In the genomic region with DNA sequence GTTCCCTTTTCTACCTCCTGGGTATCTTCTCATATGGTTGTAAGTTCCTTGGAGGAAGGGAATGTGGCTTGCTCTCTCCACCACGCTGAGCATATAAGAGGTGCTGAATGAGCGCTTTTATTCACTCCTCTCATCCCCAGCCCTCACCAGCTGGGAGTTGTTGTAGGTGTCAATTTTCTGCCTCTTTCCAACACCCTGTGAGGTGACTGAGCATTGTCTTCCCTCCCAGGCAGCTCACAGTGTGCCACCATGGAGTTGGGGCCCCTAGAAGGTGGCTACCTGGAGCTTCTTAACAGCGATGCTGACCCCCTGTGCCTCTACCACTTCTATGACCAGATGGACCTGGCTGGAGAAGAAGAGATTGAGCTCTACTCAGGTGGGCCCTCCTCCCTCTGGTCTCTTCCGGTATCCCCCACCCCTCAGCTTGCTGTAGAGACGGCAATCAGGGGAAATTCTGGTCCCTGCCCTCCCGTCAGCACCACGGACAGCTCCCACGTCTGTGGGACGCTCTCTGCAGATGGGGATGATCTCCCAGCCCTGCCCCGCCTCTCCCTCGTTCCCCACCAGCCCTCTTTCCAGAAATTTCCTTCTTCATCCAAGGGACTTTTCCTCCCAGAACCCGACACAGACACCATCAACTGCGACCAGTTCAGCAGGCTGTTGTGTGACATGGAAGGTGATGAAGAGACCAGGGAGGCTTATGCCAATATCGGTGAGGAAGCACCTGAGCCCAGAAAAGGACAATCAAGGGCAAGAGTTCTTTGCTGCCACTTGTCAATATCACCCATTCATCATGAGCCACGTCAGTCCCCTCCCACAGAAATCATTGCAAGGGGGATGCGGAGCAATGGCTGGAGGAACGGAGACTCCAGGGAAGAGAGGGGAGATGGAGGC, we compare ENCODE assay signal across 11 cellular contexts. TPM values are rescaled to one million over a fixed set of nuclear protein-coding genes. Genes with fewer than 3 reads are reported as not detected.
DNase-seq lines count a peak whose midpoint lies in the region; ATAC-seq, FAIRE-seq and TF ChIP-seq lines count a peak whose summit lies in the region.
"Had no signal": no experiment of that assay in that cellular context is flagged by ENCODE, and none has a peak within 500 bp of the region (broad histone marks: within the 10 kb centered on the region; RNA-seq: fewer than 3 reads in every experiment).

No MANE protein-coding gene starts in this region.

- intact Hi-C loops in cardiac septum (cut with DNase I): no loop called here
- intact Hi-C loops in left ventricle myocardium superior (cut with micrococcal nuclease): no loop called here
- intact Hi-C loops in sigmoid colon (cut with DNase I): no loop called here

- H3K27ac ChIP-seq in cardiac muscle cell: no peak overlapping the region
- H3K27ac ChIP-seq in sigmoid colon: no peak overlapping the region
- H3K27ac ChIP-seq: KMS-11, prostate gland had no signal

- DNase-seq in cardiac muscle cell (ENCODE audit: low read depth in 1 of 2, low spot score in 1 of 2) (peak; percentile 51 to 82), cardiac septum (ENCODE audit: low spot score) (no peak), left ventricle myocardium superior (peak; percentile 76), urothelium cell line (ENCODE audit: low spot score) (peak; percentile 77), sigmoid colon (no peak)
- peak; percentile 58 for DNase-seq in activated CD4-positive, alpha-beta T cell treated with anti-CD3 and anti-CD28 coated beads, Interleukin-2, amount 10 ng/mL, durations not matched to agents 7 days and 5 days

- H3K27me3 ChIP-seq in cardiac muscle cell (no peaks in the 10 kb centered on the region), sigmoid colon (peaks cover 0 to 14% (median 0%) of the 10 kb centered on the region in 3 donors)

- POLR2A ChIA-PET in activated CD4-positive, alpha-beta T cell treated with anti-CD3 and anti-CD28 coated beads, Interleukin-2, amount 10 ng/mL, durations not matched to agents 7 days and 5 days (lab: Charles Lee): no interaction called here

- H3K4me3 ChIP-seq in cardiac muscle cell (no peak overlapping the region), sigmoid colon (no peak overlapping the region)
- H3K4me3 ChIP-seq: prostate gland had no signal

- H3K4me3 Mint-ChIP-seq in activated CD4-positive, alpha-beta T cell treated with anti-CD3 and anti-CD28 coated beads, Interleukin-2, amount 10 ng/mL, durations not matched to agents 7 days and 5 days: no peak overlapping the region

- H3K36me3 Mint-ChIP-seq in activated CD4-positive, alpha-beta T cell treated with anti-CD3 and anti-CD28 coated beads, Interleukin-2, amount 10 ng/mL, durations not matched to agents 7 days and 5 days (ENCODE audit: low read depth): peaks cover 28% of the 10 kb centered on the region
- H3K36me3 Mint-ChIP-seq: brain had no signal

- WGBS in sigmoid colon, 2 donors: 47 to 53% methylated on average over 17 of the region's 17 CpGs

- H3K9me3 ChIP-seq in cardiac muscle cell (ENCODE audit: low read depth) (no peaks in the 10 kb centered on the region), sigmoid colon (no peaks in the 10 kb centered on the region)
- H3K9me3 ChIP-seq: prostate gland had no signal

- no peak for TF ChIP-seq POLR2A in GM18505 (IDR thresholded peaks at IDR 0.05; ENCODE audit: borderline replicate concordance, extremely low read depth, insufficient read depth, insufficient read length)
- no peak for TF ChIP-seq POLR2A in sigmoid colon (IDR thresholded peaks at IDR 0.05)

- H3K4me1 Mint-ChIP-seq in activated CD4-positive, alpha-beta T cell treated with anti-CD3 and anti-CD28 coated beads, Interleukin-2, amount 10 ng/mL, durations not matched to agents 7 days and 5 days: peaks cover 4% of the 10 kb centered on the region
- H3K4me1 Mint-ChIP-seq: brain had no signal

- TF ChIP-seq CTCF in cardiac muscle cell (IDR thresholded peaks at IDR 0.05; ENCODE audit: low read depth, low read length) (no peak), sigmoid colon (IDR thresholded peaks at IDR 0.05) (no peak)

- TF ChIP-seq EP300 in sigmoid colon (IDR thresholded peaks at IDR 0.05): no peak

- CTCF ChIA-PET in activated CD4-positive, alpha-beta T cell treated with anti-CD3 and anti-CD28 coated beads, Interleukin-2, amount 10 ng/mL, durations not matched to agents 7 days and 5 days (lab: Charles Lee): interaction anchor here (0.9 to 1.2 kb wide), 4 partner anchors 8 to 24 kb away, joined by 3 read pairs; no protein-coding TSS in a partner anchor

- H3K27me3 Mint-ChIP-seq in activated CD4-positive, alpha-beta T cell treated with anti-CD3 and anti-CD28 coated beads, Interleukin-2, amount 10 ng/mL, durations not matched to agents 7 days and 5 days: no peaks in the 10 kb centered on the region

- H3K36me3 ChIP-seq in cardiac muscle cell (no peaks in the 10 kb centered on the region), sigmoid colon (no peaks in the 10 kb centered on the region)
- H3K36me3 ChIP-seq: prostate gland had no signal

- ATAC-seq in left ventricle myocardium superior (peak; percentile 70), GM18505 (IDR thresholded peaks at IDR 0.05; ENCODE audit: unreplicated experiment) (no peak), HG03039 (IDR thresholded peaks at IDR 0.05; ENCODE audit: unreplicated experiment) (no peak)

- H3K9me3 Mint-ChIP-seq in activated CD4-positive, alpha-beta T cell treated with anti-CD3 and anti-CD28 coated beads, Interleukin-2, amount 10 ng/mL, durations not matched to agents 7 days and 5 days: no peaks in the 10 kb centered on the region

- H3K27ac Mint-ChIP-seq in activated CD4-positive, alpha-beta T cell treated with anti-CD3 and anti-CD28 coated beads, Interleukin-2, amount 10 ng/mL, durations not matched to agents 7 days and 5 days: no peak overlapping the region
- H3K27ac Mint-ChIP-seq: brain had no signal

- no peaks in the 10 kb centered on the region for H3K4me1 ChIP-seq in cardiac muscle cell (ENCODE audit: low read depth)
- no peaks in the 10 kb centered on the region for H3K4me1 ChIP-seq in sigmoid colon
- H3K4me1 ChIP-seq: prostate gland had no signal

- no peak for FAIRE-seq in urothelium cell line (lab: Jason Lieb, UNC)

RNA-seq across cellular contexts. Expression of a gene that starts 18.3 kb away (rescaled TPM):
- total RNA-seq in cardiac muscle cell (0.06 TPM in 1 of 2 replicates, not detected in the other), cardiac septum (7.2 TPM), left ventricle myocardium superior (12.2 TPM), sigmoid colon (10 to 100 TPM in 2 of 4 donors, 1 to 10 TPM in 2; 4.9 to 13.6 (median 11.5) TPM)
- polyA plus RNA-seq in cardiac muscle cell (0.81 and 1.1 TPM in 2 replicates), sigmoid colon (10 to 100 TPM in 1 of 3 donors, 1 to 10 TPM in 2; 1.2 to 53.9 (median 2.4) TPM)
- total RNA-seq in activated CD4-positive, alpha-beta T cell treated with anti-CD3 and anti-CD28 coated beads, Interleukin-2, amount 10 ng/mL, durations not matched to agents 7 days and 5 days: 10 to 100 TPM; 21.5 to 24.6 TPM

RNA-seq across cellular contexts. Expression of a gene that starts 47.0 kb away (rescaled TPM):
- 112 and 115 TPM in 2 replicates for total RNA-seq in cardiac muscle cell
- 78.4 and 92.1 TPM in 2 replicates for polyA plus RNA-seq in cardiac muscle cell
- total RNA-seq in cardiac septum: 68.1 TPM
- 10 to 100 TPM; 29.2 to 36.9 TPM for total RNA-seq in activated CD4-positive, alpha-beta T cell treated with anti-CD3 and anti-CD28 coated beads, Interleukin-2, amount 10 ng/mL, durations not matched to agents 7 days and 5 days
- total RNA-seq in left ventricle myocardium superior: 124 TPM
- total RNA-seq in sigmoid colon: 10 to 100 TPM; 55.0 to 99.9 (median 77.4) TPM
- polyA plus RNA-seq in sigmoid colon: 10 to 100 TPM; 13.9 to 24.7 (median 18.6) TPM

RNA-seq across cellular contexts. Expression of a gene that starts 49.1 kb away (rescaled TPM):
- total RNA-seq in cardiac muscle cell (23.9 and 26.8 TPM in 2 replicates), cardiac septum (28.4 TPM), left ventricle myocardium superior (20.6 TPM), sigmoid colon (10 to 100 TPM; 21.3 to 35.2 (median 29.5) TPM)
- polyA plus RNA-seq in cardiac muscle cell (17.5 and 23.6 TPM in 2 replicates), sigmoid colon (10 to 100 TPM in 2 of 3 donors, 1 to 10 TPM in 1; 9.6 to 24.6 (median 10.6) TPM)
- total RNA-seq in activated CD4-positive, alpha-beta T cell treated with anti-CD3 and anti-CD28 coated beads, Interleukin-2, amount 10 ng/mL, durations not matched to agents 7 days and 5 days: 10 to 100 TPM; 30.9 to 35.1 TPM

Comparison
In these comparisons a context has a peak if more than half of its experiments do, and no peak if none do; other contexts are left out.
1. DNase-seq: peak in cardiac muscle cell (2 of 2), activated CD4-positive, alpha-beta T cell treated with anti-CD3 and anti-CD28 coated beads, Interleukin-2, amount 10 ng/mL, durations not matched to agents 7 days and 5 days (single experiment), left ventricle myocardium superior (single experiment) and urothelium cell line (single experiment); none in cardiac septum (single experiment) and sigmoid colon (single experiment).